In genomic region chr16:83954577-83955016, GRCh38 we compare ENCODE assay signal across 10 cellular contexts. TPM values are rescaled to one million over a fixed set of nuclear protein-coding genes. Genes with fewer than 3 reads are reported as not detected.
DNase-seq lines count a peak whose midpoint lies in the region; ATAC-seq, FAIRE-seq and TF ChIP-seq lines count a peak whose summit lies in the region.
"Had no signal": no experiment of that assay in that cellular context is flagged by ENCODE, and none has a peak within 500 bp of the region (broad histone marks: within the 10 kb centered on the region; RNA-seq: fewer than 3 reads in every experiment).

No MANE protein-coding gene starts in this region.

- TF ChIP-seq POLR2A in HepG2 (IDR thresholded peaks at IDR 0.05; ENCODE audit: insufficient read depth in 1 of 2, low read depth in 2 of 2, low read length in 2 of 2) (peak in 1 of 2 experiments; percentile 48; a peak in 1 of 4 replicates), tibial nerve (IDR thresholded peaks at IDR 0.05) (peak in 1 of 2 donors; percentile 14)

- POLR2A ChIA-PET in MCF 10A (lab: Yijun Ruan, JAX) (interaction anchor here (0.6 to 3.2 kb wide), 6 partner anchors 11 to 514 kb away, joined by 3 to 58 read pairs (median 6); partner anchors contain the start of gene MBTPS1), HepG2 (lab: Yijun Ruan, JAX) (interaction anchor here (0.7 to 3.4 kb wide), 9 partner anchors 10 to 221 kb away, joined by 3 to 58 read pairs (median 13); partner anchors contain the start of genes MBTPS1 and SLC38A8), HEK293T (lab: Yijun Ruan, JAX) (no interaction called here)

- H3K9me3 Mint-ChIP-seq in MCF 10A (ENCODE audit: unreplicated experiment), result no peaks in the 10 kb centered on the region

- in situ Hi-C loops in HepG2 (cut with HindIII; ENCODE audit: extremely low pct_ligation_motif_present, low pct_unique_long_range_greater_than_20kb), result loop anchor here (5.0 to 25.0 kb wide), 2 partner anchors 88 to 233 kb away; partner anchors contain the start of genes ADAD2, SLC38A8 and TAF1C

- no peaks in the 10 kb centered on the region for H3K36me3 Mint-ChIP-seq in MCF 10A (ENCODE audit: insufficient read depth, unreplicated experiment)

- TF ChIP-seq CTCF in MCF 10A (IDR thresholded peaks at IDR 0.05; ENCODE audit: unreplicated experiment) (no peak), HepG2 (CRISPR knock-in tag; IDR thresholded peaks at IDR 0.05) (peak; percentile 45; the same call in 1 of the 2 replicates), tibial nerve (IDR thresholded peaks at IDR 0.05) (no peak)

- peak overlapping the region; percentile 97 for H3K4me2 ChIP-seq in HepG2 (ENCODE audit: low read depth, low read length)

- no peak overlapping the region for H2AFZ ChIP-seq in HepG2 (ENCODE audit: low read length)

- H3K27ac Mint-ChIP-seq in MCF 10A (ENCODE audit: low read depth, unreplicated experiment), result no peak overlapping the region

- intact Hi-C loops in MCF 10A (cut with micrococcal nuclease), result loop anchor here (5.0 to 10.0 kb wide), 2 partner anchors 220 to 548 kb away; partner anchors contain the start of gene MEAK7
- intact Hi-C loops in HepG2 (cut with micrococcal nuclease; ENCODE audit: unreplicated experiment), result loop anchor here (1.0 to 10.0 kb wide), 3 partner anchors 28 to 223 kb away; no protein-coding TSS in a partner anchor

- H3K36me3 ChIP-seq in HepG2 (replicated peaks in 1 of 2; ENCODE audit: control insufficient read depth in 1 of 2, insufficient read depth in 2 of 2, low read length in 2 of 2) (peaks cover 26 to 42% of the 10 kb centered on the region in 2 experiments), tibial nerve (peaks cover 0 to 21% (median 0%) of the 10 kb centered on the region in 3 donors)

- peak; percentile 20 for ATAC-seq in HepG2

- CTCF ChIA-PET in MCF 10A (lab: Yijun Ruan, JAX) (interaction anchor here (0.8 to 14.7 kb wide), 15 partner anchors 11 to 233 kb away, joined by 3 to 220 read pairs (median 6); partner anchors contain the start of gene SLC38A8), HepG2 (lab: Yijun Ruan, JAX; ENCODE audit: low intra/inter-chr PET ratio, low total read pairs) (interaction anchor here (2.2 to 5.5 kb wide), 2 partner anchors 27 to 90 kb away, joined by 7 to 31 read pairs; no protein-coding TSS in a partner anchor), HEK293T (lab: Yijun Ruan, JAX) (interaction anchor here (0.6 to 2.1 kb wide), 9 partner anchors 10 to 1858 kb away, joined by 3 to 14 read pairs (median 3); no protein-coding TSS in a partner anchor)

- peak overlapping the region; percentile 94 for H3K27ac ChIP-seq in HepG2 (ENCODE audit: extremely low read length, insufficient read depth, low read length)
- peak overlapping the region in 3 of 4 donors; percentile 46 to 94 (median 91) for H3K27ac ChIP-seq in tibial nerve

- H3K4me3 ChIP-seq in HepG2 (replicated peaks in 1 of 3; ENCODE audit: insufficient read depth in 1 of 3, low read depth in 2 of 3, low read length in 3 of 3) (peak overlapping the region; percentile 80 to 90 (median 83)), tibial nerve (peak overlapping the region in 1 of 4 donors; percentile 54)

- peaks cover 8% of the 10 kb centered on the region for H3K4me1 Mint-ChIP-seq in MCF 10A (ENCODE audit: insufficient read depth, unreplicated experiment)

- peak overlapping the region; percentile 87 for H3K9ac ChIP-seq in HepG2 (ENCODE audit: insufficient read depth, low read depth, low read length)

- peaks cover 24% of the 10 kb centered on the region for H3K79me2 ChIP-seq in HepG2 (ENCODE audit: insufficient read depth, low read length)

- TF ChIP-seq RAD21 in HepG2 (CRISPR knock-in tag; IDR thresholded peaks at IDR 0.05), result no peak

- peaks cover 59% of the 10 kb centered on the region for H3K4me1 ChIP-seq in HepG2 (ENCODE audit: insufficient read depth, low read length)
- peaks cover 0 to 37% (median 17%) of the 10 kb centered on the region in 4 donors for H3K4me1 ChIP-seq in tibial nerve

- DNase-seq in DMS53 (lab: John Stamatoyannopoulos, UW) (peak; percentile 56), DMS53 treated with DMSO at 0.1 percent for 48 hours (lab: John Stamatoyannopoulos, UW; ENCODE audit: unreplicated experiment) (no peak), MCF 10A (ENCODE audit: unreplicated experiment) (peak; percentile 35), HepG2 (ENCODE audit: low spot score) (peak; percentile 85), tibial nerve (ENCODE audit: low spot score in 2 of 2) (peak; percentile 22 to 26), COLO668 (lab: John Stamatoyannopoulos, UW; ENCODE audit: unreplicated experiment) (no peak), NCI-H446 (lab: John Stamatoyannopoulos, UW) (no peak), HEK293T (ENCODE audit: extremely low spot score) (no peak)
- DNase-seq: NCI-H748 treated with DMSO at 0.1 percent for 48 hours had no signal

- H3K9me3 ChIP-seq in HepG2 (ENCODE audit: low read length), result no peaks in the 10 kb centered on the region
- no peaks in the 10 kb centered on the region for H3K9me3 ChIP-seq in tibial nerve

- H3K4me3 Mint-ChIP-seq in MCF 10A (ENCODE audit: unreplicated experiment), result peak overlapping the region; percentile 77

- no peaks in the 10 kb centered on the region; a peak in 1 of 5 replicates for H3K27me3 ChIP-seq in HepG2 (ENCODE audit: control insufficient read depth in 1 of 2, insufficient read depth in 2 of 2, low read length in 2 of 2)
- H3K27me3 ChIP-seq in tibial nerve, result no peaks in the 10 kb centered on the region

- FAIRE-seq in HepG2 (lab: Jason Lieb, UNC), result no peak
- FAIRE-seq: A204.1 had no signal

- peaks cover 37% of the 10 kb centered on the region for H4K20me1 ChIP-seq in HepG2 (ENCODE audit: insufficient read depth, low read length)

- no peaks in the 10 kb centered on the region for H3K27me3 Mint-ChIP-seq in MCF 10A (ENCODE audit: insufficient read depth, unreplicated experiment)

- TF ChIP-seq EP300 in HepG2 (IDR thresholded peaks at IDR 0.05; ENCODE audit: low read depth in 2 of 2, low read length in 2 of 2) (no peak), HepG2 (CRISPR knock-in tag; IDR thresholded peaks at IDR 0.05; ENCODE audit: borderline replicate concordance) (0 out of 2 replicates have a peak, but pooled peaks have one; percentile 10), tibial nerve (IDR thresholded peaks at IDR 0.05) (peak in 1 of 2 donors; percentile 12)

- WGBS in HepG2 (ENCODE audit: low lambda C conversion rate), result 47% methylated on average over 9 of the region's 9 CpGs
- 57 to 62% methylated on average over 9 of the region's 9 CpGs for WGBS in tibial nerve, 2 donors

- no TSS peak for BruUV-seq in MCF 10A (replicated peaks; lab: Mats Ljungman, UMichigan)
- BruUV-seq in HepG2 (replicated peaks; lab: Mats Ljungman, UMichigan), result no TSS peak

RNA-seq across cellular contexts. Expression of gene OSGIN1, which starts 1.6 kb away (rescaled TPM):
- total RNA-seq in MCF 10A (2022) (3.7 and 6.3 TPM in 2 replicates), HepG2 (2016; rRNA removed; fragmentation: Illumina TruSeq; extraction: Trizol) (18.1 and 27.1 TPM in 2 replicates), tibial nerve (10 to 100 TPM in 2 of 4 donors, 1 to 10 TPM in 2; 6.7 to 27.7 (median 10.3) TPM)
- total RNA-seq in HepG2 (2016; cell fraction: cytosol; rRNA removed; fragmentation: Illumina TruSeq; extraction: Trizol; ENCODE audit: low read depth), result 11.4 and 11.5 TPM in 2 replicates
- total RNA-seq in HepG2 (2016; cell fraction: insoluble cytoplasmic fraction; rRNA removed; fragmentation: Illumina TruSeq; extraction: Trizol), result 18.2 and 24.7 TPM in 2 replicates
- 21.9 and 22.1 TPM in 2 replicates for total RNA-seq in HepG2 (2016; cell fraction: membrane; rRNA removed; fragmentation: Illumina TruSeq; extraction: Trizol)
- 32.7 and 36.4 TPM in 2 replicates for total RNA-seq in HepG2 (2016; cell fraction: nucleus; rRNA removed; fragmentation: Illumina TruSeq; extraction: Trizol)
- 20.5 and 26.5 TPM in 2 replicates for polyA plus RNA-seq in HepG2 (2011; rRNA removed)
- polyA plus RNA-seq in HepG2 (2011; cell fraction: cytosol; rRNA removed), result 14.6 and 23.2 TPM in 2 replicates
- polyA plus RNA-seq in HepG2 (2011; cell fraction: nucleus; rRNA removed), result 50.0 and 59.1 TPM in 2 replicates
- 20.8 and 24.1 TPM in 2 replicates for polyA plus RNA-seq in HepG2 (2012)
- 5.0 and 5.2 TPM in 2 replicates for polyA plus RNA-seq in HepG2 (2016; cell fraction: cytosol; fragmentation: Illumina TruSeq; extraction: Trizol; ENCODE audit: low read depth)
- polyA plus RNA-seq in HepG2 (2016; cell fraction: insoluble cytoplasmic fraction; fragmentation: Illumina TruSeq; extraction: Trizol; ENCODE audit: low read depth), result 24.2 and 30.6 TPM in 2 replicates
- polyA plus RNA-seq in HepG2 (2016; cell fraction: membrane; fragmentation: Illumina TruSeq; extraction: Trizol; ENCODE audit: low read depth), result 6.9 and 8.0 TPM in 2 replicates
- polyA plus RNA-seq in HepG2 (2016; cell fraction: nucleus; fragmentation: Illumina TruSeq; extraction: Trizol; ENCODE audit: insufficient read depth, low read depth), result 47.7 and 49.4 TPM in 2 replicates
- polyA minus RNA-seq in HepG2 (2011; rRNA and poly(A)+ RNA removed; ENCODE audit: low replicate concordance), result 5.0 and 29.3 TPM in 2 replicates
- polyA minus RNA-seq in HepG2 (2011; cell fraction: cytosol; rRNA and poly(A)+ RNA removed), result 11.4 and 16.2 TPM in 2 replicates
- 49.3 and 51.1 TPM in 2 replicates for polyA minus RNA-seq in HepG2 (2011; cell fraction: nucleus; rRNA and poly(A)+ RNA removed)

RNA-seq across cellular contexts. Expression of gene NECAB2, which starts 13.4 kb away (rescaled TPM):
- total RNA-seq in MCF 10A (2022) (2.3 and 3.6 TPM in 2 replicates), HepG2 (2016; rRNA removed; fragmentation: Illumina TruSeq; extraction: Trizol) (0.49 TPM in 1 of 2 replicates, not detected in the other), tibial nerve (under 1 TPM in 1 of 4 donors, not detected in 3; 0.90 TPM)
- total RNA-seq in HepG2 (2016; cell fraction: cytosol; rRNA removed; fragmentation: Illumina TruSeq; extraction: Trizol; ENCODE audit: low read depth), result not detected in 2 replicates
- not detected in 2 replicates for total RNA-seq in HepG2 (2016; cell fraction: insoluble cytoplasmic fraction; rRNA removed; fragmentation: Illumina TruSeq; extraction: Trizol)
- not detected in 2 replicates for total RNA-seq in HepG2 (2016; cell fraction: membrane; rRNA removed; fragmentation: Illumina TruSeq; extraction: Trizol)
- not detected in 2 replicates for total RNA-seq in HepG2 (2016; cell fraction: nucleus; rRNA removed; fragmentation: Illumina TruSeq; extraction: Trizol)
- polyA plus RNA-seq in HepG2 (2011; rRNA removed), result 0.21 TPM in 1 of 2 replicates, not detected in the other
- polyA plus RNA-seq in HepG2 (2011; cell fraction: cytosol; rRNA removed), result 0.05 TPM in 1 of 2 replicates, not detected in the other
- polyA plus RNA-seq in HepG2 (2011; cell fraction: nucleus; rRNA removed), result 0.77 and 1.2 TPM in 2 replicates
- polyA plus RNA-seq in HepG2 (2012), result not detected in 2 replicates
- polyA plus RNA-seq in HepG2 (2016; cell fraction: cytosol; fragmentation: Illumina TruSeq; extraction: Trizol; ENCODE audit: low read depth), result not detected in 2 replicates
- not detected in 2 replicates for polyA plus RNA-seq in HepG2 (2016; cell fraction: insoluble cytoplasmic fraction; fragmentation: Illumina TruSeq; extraction: Trizol; ENCODE audit: low read depth)
- not detected in 2 replicates for polyA plus RNA-seq in HepG2 (2016; cell fraction: membrane; fragmentation: Illumina TruSeq; extraction: Trizol; ENCODE audit: low read depth)
- polyA plus RNA-seq in HepG2 (2016; cell fraction: nucleus; fragmentation: Illumina TruSeq; extraction: Trizol; ENCODE audit: insufficient read depth, low read depth), result not detected in 2 replicates
- polyA minus RNA-seq in HepG2 (2011; rRNA and poly(A)+ RNA removed; ENCODE audit: low replicate concordance), result 0.21 TPM in 1 of 2 replicates, not detected in the other
- not detected in 2 replicates for polyA minus RNA-seq in HepG2 (2011; cell fraction: cytosol; rRNA and poly(A)+ RNA removed)
- polyA minus RNA-seq in HepG2 (2011; cell fraction: nucleus; rRNA and poly(A)+ RNA removed), result 0.62 TPM in 1 of 2 replicates, not detected in the other

RNA-seq across cellular contexts. Expression of gene MLYCD, which starts 55.7 kb away (rescaled TPM):
- 2.5 and 3.3 TPM in 2 replicates for total RNA-seq in MCF 10A (2022)
- 2.8 and 4.0 TPM in 2 replicates for total RNA-seq in HepG2 (2016; rRNA removed; fragmentation: Illumina TruSeq; extraction: Trizol)
- total RNA-seq in HepG2 (2016; cell fraction: cytosol; rRNA removed; fragmentation: Illumina TruSeq; extraction: Trizol; ENCODE audit: low read depth), result 0.79 and 0.91 TPM in 2 replicates
- total RNA-seq in HepG2 (2016; cell fraction: insoluble cytoplasmic fraction; rRNA removed; fragmentation: Illumina TruSeq; extraction: Trizol), result 2.6 and 3.4 TPM in 2 replicates
- total RNA-seq in HepG2 (2016; cell fraction: membrane; rRNA removed; fragmentation: Illumina TruSeq; extraction: Trizol), result 1.7 and 1.9 TPM in 2 replicates
- 3.8 and 4.8 TPM in 2 replicates for total RNA-seq in HepG2 (2016; cell fraction: nucleus; rRNA removed; fragmentation: Illumina TruSeq; extraction: Trizol)
- 1.8 and 2.0 TPM in 2 replicates for polyA plus RNA-seq in HepG2 (2011; rRNA removed)
- 1.4 and 1.5 TPM in 2 replicates for polyA plus RNA-seq in HepG2 (2011; cell fraction: cytosol; rRNA removed)
- polyA plus RNA-seq in HepG2 (2011; cell fraction: nucleus; rRNA removed), result 5.0 and 5.9 TPM in 2 replicates
- 1.5 and 2.0 TPM in 2 replicates for polyA plus RNA-seq in HepG2 (2012)
- 0.28 and 0.36 TPM in 2 replicates for polyA plus RNA-seq in HepG2 (2016; cell fraction: cytosol; fragmentation: Illumina TruSeq; extraction: Trizol; ENCODE audit: low read depth)
- polyA plus RNA-seq in HepG2 (2016; cell fraction: insoluble cytoplasmic fraction; fragmentation: Illumina TruSeq; extraction: Trizol; ENCODE audit: low read depth), result 3.1 and 3.6 TPM in 2 replicates
- 0.69 and 0.76 TPM in 2 replicates for polyA plus RNA-seq in HepG2 (2016; cell fraction: membrane; fragmentation: Illumina TruSeq; extraction: Trizol; ENCODE audit: low read depth)
- 4.2 and 4.4 TPM in 2 replicates for polyA plus RNA-seq in HepG2 (2016; cell fraction: nucleus; fragmentation: Illumina TruSeq; extraction: Trizol; ENCODE audit: insufficient read depth, low read depth)
- 1.8 and 5.1 TPM in 2 replicates for polyA minus RNA-seq in HepG2 (2011; rRNA and poly(A)+ RNA removed; ENCODE audit: low replicate concordance)
- polyA minus RNA-seq in HepG2 (2011; cell fraction: cytosol; rRNA and poly(A)+ RNA removed), result 0.79 and 1.4 TPM in 2 replicates
- polyA minus RNA-seq in HepG2 (2011; cell fraction: nucleus; rRNA and poly(A)+ RNA removed), result 8.5 and 8.8 TPM in 2 replicates
- total RNA-seq in tibial nerve, result 10 to 100 TPM; 19.0 to 26.7 (median 23.0) TPM

Comparison
In these comparisons a context has a peak if more than half of its experiments do, and no peak if none do; other contexts are left out.
1. DNase-seq: peak in DMS53 (single experiment), MCF 10A (single experiment), HepG2 (single experiment) and tibial nerve (2 of 2); none in DMS53 treated with DMSO at 0.1 percent for 48 hours (single experiment), COLO668 (single experiment), NCI-H446 (0 of 2) and HEK293T (single experiment).